In genomic region chr4:161256172-161256571, GRCh38 we compare ENCODE assay signal across 12 cellular contexts.
"Had no signal": no experiment of that assay in that cellular context is flagged by ENCODE, and none has a peak within 500 bp of the region (broad histone marks: within the 10 kb centered on the region; RNA-seq: fewer than 3 reads in every experiment).

No MANE protein-coding gene starts in this region.

- H3K4me3 Mint-ChIP-seq: activated naive CD8-positive, alpha-beta T cell; T-helper 2 cell treated with Interferon-gamma antibody and Interleukin-4, amounts not matched to agents 5 μg/mL and 100 μg/mL, for 36 hours had no signal

- H3K4me1 ChIP-seq: gastroesophageal sphincter had no signal

- H3K27me3 ChIP-seq: gastroesophageal sphincter, neutrophil had no signal

- FAIRE-seq: bronchial epithelial cell had no signal

- H3K27ac ChIP-seq: gastroesophageal sphincter, neutrophil, skin epidermis had no signal

- H3K36me3 Mint-ChIP-seq: activated naive CD8-positive, alpha-beta T cell had no signal

- DNase-seq: activated CD4-positive, alpha-beta T cell treated with anti-CD3 and anti-CD28 coated beads, Interleukin-2, amount 50 U/mL, for 4 hours; activated CD4-positive, CD25-positive, alpha-beta regulatory T cell treated with anti-CD3 and anti-CD28 coated beads, Interleukin-2, amount 50 U/mL, for 72 hours; activated T-cell treated with anti-CD3 and anti-CD28 coated beads, Interleukin-2, amount 50 U/mL, for 1 hour; amygdala; kidney glomerular epithelial cell; retina had no signal

- H3K36me3 ChIP-seq: gastroesophageal sphincter, neutrophil had no signal

- H3K27ac Mint-ChIP-seq: activated naive CD8-positive, alpha-beta T cell; T-helper 2 cell treated with Interferon-gamma antibody and Interleukin-4, amounts not matched to agents 5 μg/mL and 100 μg/mL, for 36 hours had no signal

- H3K27me3 Mint-ChIP-seq: activated naive CD8-positive, alpha-beta T cell had no signal

- H3K4me3 ChIP-seq: gastroesophageal sphincter, skin epidermis had no signal

- ATAC-seq: gastroesophageal sphincter had no signal
